In genomic region chr11:57735655-57736298, GRCh38 we compare ENCODE assay signal across 16 cellular contexts. TPM values are rescaled to one million over a fixed set of nuclear protein-coding genes. Genes with fewer than 3 reads are reported as not detected.
DNase-seq lines count a peak whose midpoint lies in the region; ATAC-seq and TF ChIP-seq lines count a peak whose summit lies in the region.
"Had no signal": no experiment of that assay in that cellular context is flagged by ENCODE, and none has a peak within 500 bp of the region (broad histone marks: within the 10 kb centered on the region; RNA-seq: fewer than 3 reads in every experiment).

No MANE protein-coding gene starts in this region.

- TF ChIP-seq POLR2A in thyroid gland (IDR thresholded peaks at IDR 0.05) = no peak

- no peak overlapping the region for H3K4me3 ChIP-seq in A673 (ENCODE audit: low read depth, low read length, poor library complexity, severe bottlenecking)
- H3K4me3 ChIP-seq in heart right ventricle = no peak overlapping the region
- H3K4me3 ChIP-seq in thyroid gland (replicated peaks in 1 of 3) = no peak overlapping the region
- no peak overlapping the region for H3K4me3 ChIP-seq in psoas muscle
- H3K4me3 ChIP-seq: BLaER1, stomach had no signal

- peaks cover 26% of the 10 kb centered on the region for H3K36me3 Mint-ChIP-seq in WTC11

- ATAC-seq in GM18511 (IDR thresholded peaks at IDR 0.05; ENCODE audit: unreplicated experiment) (peak; percentile 44), WTC11 (peak; percentile 62), heart right ventricle (peak; percentile 4 to 82 (median 44)), psoas muscle (no peak)

- H3K27me3 ChIP-seq in A673 (replicated peaks; ENCODE audit: insufficient read depth, low read depth, low read length, poor library complexity) (no peaks in the 10 kb centered on the region), heart right ventricle (no peaks in the 10 kb centered on the region), thyroid gland (no peaks in the 10 kb centered on the region), psoas muscle (ENCODE audit: insufficient read depth in 3 of 3, low read length in 2 of 3) (no peaks in the 10 kb centered on the region)
- H3K27me3 ChIP-seq: BLaER1, stomach had no signal

- CTCF ChIA-PET in A673 (lab: Charles Lee) = interaction anchor here (0.6 kb wide), 1 partner anchor 65 kb away, joined by 3 read pairs; no protein-coding TSS in a partner anchor
- CTCF ChIA-PET in WTC11 (lab: Charles Lee) = interaction anchor here (2.0 kb wide), 1 partner anchor 65 kb away, joined by 7 read pairs; no protein-coding TSS in a partner anchor
- CTCF ChIA-PET in GM10248 (lab: Yijun Ruan, JAX) = interaction anchor here (1.0 to 3.2 kb wide), 4 partner anchors 10 to 65 kb away, joined by 3 to 12 read pairs (median 4); no protein-coding TSS in a partner anchor

- BruUV-seq in A673 (replicated peaks; lab: Mats Ljungman, UMichigan) = no TSS peak

- H3K9me3 ChIP-seq in A673 (ENCODE audit: low read depth, low read length, poor library complexity, severe bottlenecking) = no peaks in the 10 kb centered on the region
- no peaks in the 10 kb centered on the region for H3K9me3 ChIP-seq in heart right ventricle
- no peaks in the 10 kb centered on the region for H3K9me3 ChIP-seq in thyroid gland
- H3K9me3 ChIP-seq in psoas muscle = no peaks in the 10 kb centered on the region
- H3K9me3 ChIP-seq: BLaER1, stomach had no signal

- H3K36me3 ChIP-seq in A673 (ENCODE audit: insufficient read depth, low read length, poor library complexity, severe bottlenecking) = peaks cover 31% of the 10 kb centered on the region
- peaks cover 0 to 56% (median 8%) of the 10 kb centered on the region in 9 donors for H3K36me3 ChIP-seq in heart right ventricle
- H3K36me3 ChIP-seq in thyroid gland = peaks cover 7 to 12% of the 10 kb centered on the region in 2 donors
- H3K36me3 ChIP-seq in psoas muscle (ENCODE audit: insufficient read depth in 1 of 2, low read depth in 1 of 2) = peaks cover 8 to 36% of the 10 kb centered on the region in 2 donors

- intact Hi-C loops in A673 (cut with micrococcal nuclease; ENCODE audit: unreplicated experiment) = no loop called here
- intact Hi-C loops in heart right ventricle (cut with DNase I) = no loop called here
- intact Hi-C loops in thyroid gland (cut with DNase I) = no loop called here
- intact Hi-C loops in psoas muscle (cut with DNase I) = no loop called here

- peak overlapping the region; percentile 81 for H3K27ac Mint-ChIP-seq in WTC11

- H3K4me3 Mint-ChIP-seq in WTC11 = no peak overlapping the region

- WGBS in heart right ventricle, 2 donors = 61 to 74% methylated on average over 3 of the region's 3 CpGs
- 79 to 86% methylated on average over 3 of the region's 3 CpGs for WGBS in thyroid gland, 2 donors
- 78 to 80% (median 79%) methylated on average over 3 of the region's 3 CpGs for WGBS in psoas muscle, 3 donors

- POLR2A ChIA-PET in A673 (lab: Charles Lee; ENCODE audit: low non-redundant PET) (interaction anchor here (0.6 to 0.7 kb wide), 2 partner anchors 10 to 24 kb away, joined by 3 to 5 read pairs; partner anchors contain the start of gene MED19), WTC11 (lab: Charles Lee) (interaction anchor here (0.7 to 1.1 kb wide), 3 partner anchors 26 to 91 kb away, joined by 3 read pairs; partner anchors contain the start of gene CTNND1), GM10248 (lab: Yijun Ruan, JAX) (interaction anchor here (0.5 to 1.0 kb wide), 2 partner anchors 9 to 17 kb away, joined by 4 to 5 read pairs; no protein-coding TSS in a partner anchor)

- no peaks in the 10 kb centered on the region for H3K27me3 Mint-ChIP-seq in WTC11 (ENCODE audit: low read depth)

- peaks cover 8% of the 10 kb centered on the region for H3K4me1 ChIP-seq in A673 (ENCODE audit: insufficient read depth, low read length, poor library complexity, severe bottlenecking)
- peaks cover 0 to 24% (median 19%) of the 10 kb centered on the region in 9 donors for H3K4me1 ChIP-seq in heart right ventricle
- H3K4me1 ChIP-seq in thyroid gland = no peaks in the 10 kb centered on the region
- H3K4me1 ChIP-seq in psoas muscle = peaks cover 5% of the 10 kb centered on the region

- TF ChIP-seq CTCF in A673 (conservative IDR thresholded peaks at IDR 0.05; ENCODE audit: low read depth, low read length) (no peak), WTC11 (IDR thresholded peaks at IDR 0.05) (no peak), heart right ventricle (IDR thresholded peaks at IDR 0.05) (no peak), thyroid gland (IDR thresholded peaks at IDR 0.05) (no peak), GM10248 (IDR thresholded peaks at IDR 0.05; ENCODE audit: control extremely low read depth, extremely low read depth, low read depth, missing control alignments) (no peak), psoas muscle (IDR thresholded peaks at IDR 0.05) (no peak)

- H3K9me3 Mint-ChIP-seq in WTC11 = no peaks in the 10 kb centered on the region

- H3K4me1 Mint-ChIP-seq in WTC11 = peaks cover 27% of the 10 kb centered on the region

- no peak overlapping the region for H3K27ac ChIP-seq in A673 (ENCODE audit: low read depth, low read length, poor library complexity, severe bottlenecking)
- H3K27ac ChIP-seq in heart right ventricle = peak overlapping the region in 9 of 10 donors; percentile 5 to 79 (median 59)
- no peak overlapping the region for H3K27ac ChIP-seq in thyroid gland
- no peak overlapping the region for H3K27ac ChIP-seq in psoas muscle
- H3K27ac ChIP-seq: BLaER1 had no signal

- peak; percentile 45 for DNase-seq in A673 (ENCODE audit: low spot score)
- DNase-seq in WTC11 (ENCODE audit: low spot score) = no peak
- DNase-seq in heart right ventricle = no peak
- no peak for DNase-seq in thyroid gland
- no peak for DNase-seq in amniotic stem cell (lab: John Stamatoyannopoulos, UW)
- DNase-seq in GM10248 (ENCODE audit: extremely low spot score) = no peak
- no peak for DNase-seq in psoas muscle
- DNase-seq: NCI-H1694; NCI-H526 treated with DMSO at 0.1 percent for 48 hours; SIG-M5; stimulated activated CD4-positive, alpha-beta T cell treated with anti-CD3 and anti-CD28 coated beads, Interleukin-4, amount 100 ng/mL, for 4 hours; stomach had no signal

TF ChIP-seq in WTC11, 78 proteins besides CTCF, POLR2A, EP300 and RAD21:
- no peak for TF ChIP-seq ZNF121 (CRISPR knock-in tag; IDR thresholded peaks at IDR 0.05)
- TF ChIP-seq SMAD3 (CRISPR knock-in tag; IDR thresholded peaks at IDR 0.05; ENCODE audit: borderline replicate concordance) = no peak
- TF ChIP-seq ATF1 (CRISPR knock-in tag; IDR thresholded peaks at IDR 0.05) = no peak
- no peak for TF ChIP-seq MYBL2 (CRISPR knock-in tag; IDR thresholded peaks at IDR 0.05)
- TF ChIP-seq OVOL2 (CRISPR knock-in tag; IDR thresholded peaks at IDR 0.05; ENCODE audit: borderline replicate concordance) = no peak
- TF ChIP-seq ZNF423 (CRISPR knock-in tag; IDR thresholded peaks at IDR 0.05) = no peak
- TF ChIP-seq, protein P1, sequence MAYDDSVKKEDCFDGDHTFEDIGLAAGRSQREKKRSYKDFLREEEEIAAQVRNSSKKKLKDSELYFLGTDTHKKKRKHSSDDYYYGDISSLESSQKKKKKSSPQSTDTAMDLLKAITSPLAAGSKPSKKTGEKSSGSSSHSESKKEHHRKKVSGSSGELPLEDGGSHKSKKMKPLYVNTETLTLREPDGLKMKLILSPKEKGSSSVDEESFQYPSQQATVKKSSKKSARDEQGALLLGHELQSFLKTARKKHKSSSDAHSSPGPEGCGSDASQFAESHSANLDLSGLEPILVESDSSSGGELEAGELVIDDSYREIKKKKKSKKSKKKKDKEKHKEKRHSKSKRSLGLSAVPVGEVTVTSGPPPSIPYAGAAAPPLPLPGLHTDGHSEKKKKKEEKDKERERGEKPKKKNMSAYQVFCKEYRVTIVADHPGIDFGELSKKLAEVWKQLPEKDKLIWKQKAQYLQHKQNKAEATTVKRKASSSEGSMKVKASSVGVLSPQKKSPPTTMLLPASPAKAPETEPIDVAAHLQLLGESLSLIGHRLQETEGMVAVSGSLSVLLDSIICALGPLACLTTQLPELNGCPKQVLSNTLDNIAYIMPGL (CRISPR knock-in tag; IDR thresholded peaks at IDR 0.05) = no peak

RNA-seq across cellular contexts. Expression of gene SELENOH, which starts 5.5 kb away (rescaled TPM):
- total RNA-seq in A673 (2021) (192 and 212 TPM in 2 replicates), WTC11 (2021) (251 to 266 TPM (median 259 TPM) in 3 replicates), heart right ventricle (10 to 100 TPM; 69.8 to 99.0 (median 77.5) TPM), thyroid gland (100 to 1,000 TPM; 130 to 271 (median 169) TPM), psoas muscle (100 to 1,000 TPM in 1 of 4 donors, 10 to 100 TPM in 3; 67.0 to 109 (median 88.0) TPM)
- polyA plus RNA-seq in heart right ventricle (10 to 100 TPM; 76.8 to 93.7 TPM), psoas muscle (100 to 1,000 TPM in 1 of 3 donors, 10 to 100 TPM in 2; 79.0 to 120 (median 81.9) TPM)

RNA-seq across cellular contexts. Expression of gene BTBD18, which starts 15.8 kb away (rescaled TPM):
- total RNA-seq in A673 (2021) (not detected in 2 replicates), WTC11 (2021) (0.09 to 0.14 TPM in 2 of 3 replicates, not detected in the other), heart right ventricle (not detected), thyroid gland (not detected), psoas muscle (not detected)
- polyA plus RNA-seq in heart right ventricle (not detected), psoas muscle (under 1 TPM in 1 of 3 donors, not detected in 2; 0.03 TPM)
- total RNA-seq: chondrocyte, mononuclear cell, stomach had no signal
- polyA plus RNA-seq: stomach had no signal

RNA-seq across cellular contexts. Expression of gene TMX2, which starts 23.4 kb away (rescaled TPM):
- 166 and 186 TPM in 2 replicates for total RNA-seq in A673 (2021)
- 84.9 to 85.7 TPM (median 85.4 TPM) in 3 replicates for total RNA-seq in WTC11 (2021)
- 100 to 1,000 TPM in 1 of 10 donors, 10 to 100 TPM in 9; 58.7 to 103 (median 69.0) TPM for total RNA-seq in heart right ventricle
- polyA plus RNA-seq in heart right ventricle = 100 to 1,000 TPM in 1 of 2 donors, 10 to 100 TPM in 1; 45.4 to 105 TPM
- 100 to 1,000 TPM in 1 of 4 donors, 10 to 100 TPM in 3; 85.3 to 127 (median 92.4) TPM for total RNA-seq in thyroid gland
- total RNA-seq in psoas muscle = 10 to 100 TPM; 31.5 to 69.7 (median 51.1) TPM
- polyA plus RNA-seq in psoas muscle = 100 to 1,000 TPM in 2 of 3 donors, 10 to 100 TPM in 1; 55.4 to 192 (median 110) TPM

RNA-seq across cellular contexts. Expression of gene MED19, which starts 23.8 kb away (rescaled TPM):
- total RNA-seq in A673 (2021) = 35.4 and 43.6 TPM in 2 replicates
- 18.0 to 19.9 TPM (median 19.1 TPM) in 3 replicates for total RNA-seq in WTC11 (2021)
- total RNA-seq in heart right ventricle = 1 to 10 TPM; 5.2 to 9.7 (median 8.4) TPM
- polyA plus RNA-seq in heart right ventricle = 10 to 100 TPM in 1 of 2 donors, 1 to 10 TPM in 1; 5.2 to 18.3 TPM
- 10 to 100 TPM; 24.6 to 38.1 (median 35.6) TPM for total RNA-seq in thyroid gland
- total RNA-seq in psoas muscle = 10 to 100 TPM in 1 of 4 donors, 1 to 10 TPM in 3; 6.7 to 10.3 (median 7.4) TPM
- polyA plus RNA-seq in psoas muscle = 10 to 100 TPM in 2 of 3 donors, 1 to 10 TPM in 1; 9.4 to 19.7 (median 13.9) TPM

RNA-seq across cellular contexts. Expression of gene CTNND1, which starts 25.8 kb away (rescaled TPM):
- 133 and 174 TPM in 2 replicates for total RNA-seq in A673 (2021)
- total RNA-seq in WTC11 (2021) = 164 to 165 TPM (median 164 TPM) in 3 replicates
- 10 to 100 TPM; 56.7 to 85.6 (median 65.2) TPM for total RNA-seq in heart right ventricle
- polyA plus RNA-seq in heart right ventricle = 10 to 100 TPM; 28.9 to 30.7 TPM
- total RNA-seq in thyroid gland = 100 to 1,000 TPM; 178 to 238 (median 202) TPM
- 10 to 100 TPM; 26.1 to 35.2 (median 30.1) TPM for total RNA-seq in psoas muscle
- polyA plus RNA-seq in psoas muscle = 10 to 100 TPM in 2 of 3 donors, 1 to 10 TPM in 1; 9.4 to 13.8 (median 13.7) TPM

Comparison
In these comparisons a context has a peak if more than half of its experiments do, and no peak if none do; other contexts are left out.
1. H3K27ac ChIP-seq: peak in heart right ventricle (9 of 10); none in A673 (single experiment), thyroid gland (0 of 3) and psoas muscle (single experiment).
2. ATAC-seq: peak in GM18511 (single experiment), WTC11 (single experiment) and heart right ventricle (8 of 8); none in psoas muscle (0 of 4).